Comparison of ENCODE assay signal across 27 cellular contexts in the genomic region with DNA sequence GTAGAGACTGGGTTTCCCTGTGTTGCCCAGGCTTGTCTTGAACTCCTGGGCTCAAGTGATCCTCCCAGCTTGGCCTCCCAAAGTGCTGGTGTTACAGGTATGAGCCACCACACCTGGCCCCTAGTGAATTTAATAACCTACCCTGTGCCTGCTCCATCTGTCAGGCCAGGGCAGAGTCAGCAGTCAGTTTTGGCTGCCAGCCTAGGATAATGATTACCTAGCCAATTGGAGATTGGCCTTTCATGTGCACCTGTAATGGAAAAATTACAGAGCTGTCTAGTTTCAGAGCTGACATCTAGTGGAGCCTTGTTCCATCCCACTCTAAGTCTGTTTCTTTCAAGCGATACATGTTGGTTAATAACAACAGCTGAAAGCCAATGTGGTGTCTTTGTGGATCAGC.
"Had no signal": no experiment of that assay in that cellular context is flagged by ENCODE, and none has a peak within 500 bp of the region (broad histone marks: within the 10 kb centered on the region; RNA-seq: fewer than 3 reads in every experiment).

No MANE protein-coding gene starts in this region.

- H3K9me3 ChIP-seq: neutrophil, pancreas, thyroid gland had no signal

- H3K36me3 Mint-ChIP-seq: activated naive CD4-positive, alpha-beta T cell treated with anti-CD3 and anti-CD28 coated beads, Interleukin-2, amount 50 U/mL, for 72 hours; immature natural killer cell; natural killer cell treated with Interleukin-12 subunit alpha and Interleukin-12 subunit beta and Interleukin-15 and Interleukin-18, amount 100 ng/mL, for 72 hours had no signal

- H3K27ac Mint-ChIP-seq: activated B cell treated with CpG ODN at 0.5 μM for 24 hours; activated CD4-positive, alpha-beta T cell treated with anti-CD3 and anti-CD28 coated beads for 36 hours; activated naive CD4-positive, alpha-beta T cell treated with anti-CD3 and anti-CD28 coated beads, Interleukin-2, amount 50 U/mL, for 72 hours; activated T-cell treated with anti-CD3 and anti-CD28 coated beads, Interleukin-2, amount 50 U/mL, for 24 hours; activated T-helper 17 cell treated with anti-CD3 and anti-CD28 coated beads, Interleukin-2, amount 50 U/mL, for 72 hours; immature natural killer cell; natural killer cell treated with Interleukin-12 subunit alpha and Interleukin-12 subunit beta and Interleukin-15 and Interleukin-18, amount 100 ng/mL, for 72 hours; stimulated activated naive CD8-positive, alpha-beta T cell treated with anti-CD3 and anti-CD28 coated beads, Interleukin-15, Interleukin-2, amounts not matched to agents 100 ng/mL and 50 ng/mL, for 24 hours had no signal

- H3K27ac ChIP-seq: adrenal gland, neutrophil, pancreas, psoas muscle, right atrium auricular region, thyroid gland had no signal

- H3K4me1 ChIP-seq: pancreas, right atrium auricular region, thyroid gland had no signal

- DNase-seq: activated B cell treated with CpG ODN at 0.5 μM for 24 hours; activated CD4-positive, alpha-beta T cell treated with anti-CD3 and anti-CD28 coated beads for 36 hours; activated CD4-positive, alpha-beta T cell treated with anti-CD3 and anti-CD28 coated beads, Interleukin-2, amount 50 U/mL, for 4 hours; activated CD8-positive, alpha-beta memory T cell treated with anti-CD3 and anti-CD28 coated beads for 24 hours; activated CD8-positive, alpha-beta memory T cell treated with anti-CD3 and anti-CD28 coated beads, Interleukin-2, amount 50 U/mL, for 4 hours; activated T-cell treated with anti-CD3 and anti-CD28 coated beads, Interleukin-2, amount 50 U/mL, for 24 hours; adrenal gland; effector memory CD4-positive, alpha-beta T cell; glutamatergic neuron; immature natural killer cell; left ventricle myocardium superior; mammary epithelial cell; midbrain; pancreas; psoas muscle; stimulated activated CD4-positive, alpha-beta T cell treated with anti-CD3 and anti-CD28 coated beads, Interleukin-1b, Interleukin-23, amount 100 ng/mL, for 48 hours; substantia nigra; T1000; thyroid gland had no signal

- H3K4me3 ChIP-seq: adrenal gland, hepatocyte, pancreas, psoas muscle, right atrium auricular region, thyroid gland had no signal

- H3K36me3 ChIP-seq: adrenal gland, neutrophil, pancreas, right atrium auricular region, thyroid gland had no signal

- H3K27me3 ChIP-seq: adrenal gland, hepatocyte, neutrophil, pancreas, right atrium auricular region, thyroid gland had no signal

- H3K4me3 Mint-ChIP-seq: activated B cell treated with CpG ODN at 0.5 μM for 24 hours; activated CD4-positive, alpha-beta T cell treated with anti-CD3 and anti-CD28 coated beads for 36 hours; activated T-cell treated with anti-CD3 and anti-CD28 coated beads, Interleukin-2, amount 50 U/mL, for 24 hours; activated T-helper 17 cell treated with anti-CD3 and anti-CD28 coated beads, Interleukin-2, amount 50 U/mL, for 72 hours; central memory CD8-positive, alpha-beta T cell; immature natural killer cell; natural killer cell treated with Interleukin-12 subunit alpha and Interleukin-12 subunit beta and Interleukin-15 and Interleukin-18, amount 100 ng/mL, for 72 hours; stimulated activated naive CD8-positive, alpha-beta T cell treated with anti-CD3 and anti-CD28 coated beads, Interleukin-15, Interleukin-2, amounts not matched to agents 100 ng/mL and 50 ng/mL, for 24 hours had no signal

- H3K27me3 Mint-ChIP-seq: activated B cell treated with CpG ODN at 0.5 μM for 24 hours had no signal

- H3K4me1 Mint-ChIP-seq: activated B cell treated with CpG ODN at 0.5 μM for 24 hours; activated CD4-positive, alpha-beta T cell treated with anti-CD3 and anti-CD28 coated beads for 36 hours; activated T-helper 17 cell treated with anti-CD3 and anti-CD28 coated beads, Interleukin-2, amount 50 U/mL, for 72 hours; central memory CD8-positive, alpha-beta T cell; immature natural killer cell had no signal

- H3K4me2 ChIP-seq: hepatocyte had no signal

- H2AFZ ChIP-seq: hepatocyte had no signal
